In the genomic region with DNA sequence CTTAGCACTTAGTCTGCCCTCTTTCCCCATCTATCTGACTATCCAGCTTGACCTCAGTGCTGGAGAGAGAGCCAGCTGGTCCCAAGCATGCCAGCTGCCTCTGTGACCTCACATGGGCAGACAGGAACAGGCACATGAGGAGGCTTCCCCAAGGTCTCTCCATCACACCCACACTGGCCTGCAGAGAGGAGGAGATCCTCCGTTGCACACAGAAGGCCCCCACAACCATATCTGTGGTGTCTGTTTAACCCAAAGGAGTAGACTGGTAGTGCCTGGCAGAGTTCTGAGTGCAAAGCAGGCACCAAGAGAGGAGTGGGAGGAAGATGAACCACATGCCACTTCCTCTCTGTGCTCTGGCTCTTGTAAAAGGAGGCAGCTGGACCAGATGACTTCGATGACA, we compare ENCODE assay signal across 17 cellular contexts. TPM values are rescaled to one million over a fixed set of nuclear protein-coding genes. Genes with fewer than 3 reads are reported as not detected.
DNase-seq lines count a peak whose midpoint lies in the region; ATAC-seq, FAIRE-seq and TF ChIP-seq lines count a peak whose summit lies in the region.
"Had no signal": no experiment of that assay in that cellular context is flagged by ENCODE, and none has a peak within 500 bp of the region (broad histone marks: within the 10 kb centered on the region; RNA-seq: fewer than 3 reads in every experiment).

No MANE protein-coding gene starts in this region.

- POLR2A ChIA-PET in activated CD4-positive, alpha-beta T cell treated with anti-CD3 and anti-CD28 coated beads for 36 hours (lab: Charles Lee), result no interaction called here
- POLR2A ChIA-PET in GM12878 (lab: Charles Lee), result no interaction called here

- no peak overlapping the region for H3K27ac ChIP-seq in GM12878 (ENCODE audit: control insufficient read depth, insufficient read depth)
- no peak overlapping the region for H3K27ac ChIP-seq in osteoblast (ENCODE audit: low read depth, low read length)
- H3K27ac ChIP-seq: A549, HL-60, right lobe of liver had no signal

- H3K36me3 ChIP-seq in GM12878 (ENCODE audit: control insufficient read depth in 2 of 2, insufficient read depth in 2 of 2, low read length in 1 of 2), result no peaks in the 10 kb centered on the region
- H3K36me3 ChIP-seq in osteoblast (ENCODE audit: insufficient read depth, low read length), result no peaks in the 10 kb centered on the region
- H3K36me3 ChIP-seq: right lobe of liver had no signal

- H2AFZ ChIP-seq in GM12878 (ENCODE audit: control insufficient read depth, low read depth, low read length), result no peak overlapping the region
- H2AFZ ChIP-seq in osteoblast (ENCODE audit: low read length), result peak overlapping the region; percentile 52

- H3K4me3 Mint-ChIP-seq in activated CD4-positive, alpha-beta T cell treated with anti-CD3 and anti-CD28 coated beads for 36 hours, result no peak overlapping the region
- H3K4me3 Mint-ChIP-seq: dendritic cell treated with granulocyte-macrophage colony-stimulating factor and Interleukin-4, amounts not matched to agents 40 ng/mL and 50 ng/mL, for 4 days; neural crest cell had no signal

- H4K20me1 ChIP-seq in GM12878 (ENCODE audit: control insufficient read depth, insufficient read depth), result no peaks in the 10 kb centered on the region
- H4K20me1 ChIP-seq in osteoblast (ENCODE audit: insufficient read depth, low read length), result no peaks in the 10 kb centered on the region

- no peak overlapping the region for H3K9ac ChIP-seq in GM12878 (ENCODE audit: control insufficient read depth, insufficient read depth, low read length)

- TF ChIP-seq CTCF in NB4 (IDR thresholded peaks at IDR 0.05; ENCODE audit: low read depth, low read length) (no peak), GM12878 (IDR thresholded peaks at IDR 0.05 in 2 of 3, conservative IDR thresholded peaks at IDR 0.05 in 1 of 3; ENCODE audit: control insufficient read depth in 2 of 3, extremely low read depth in 1 of 3, insufficient read depth in 1 of 3, low read depth in 3 of 3, low read length in 3 of 3) (no peak), osteoblast (IDR thresholded peaks at IDR 0.05; ENCODE audit: extremely low read depth, low read depth, low read length) (no peak)

- TF ChIP-seq RAD21 in GM12878 (IDR thresholded peaks at IDR 0.05; ENCODE audit: insufficient read depth, low read depth, low read length), result no peak

- H3K27me3 Mint-ChIP-seq in activated CD4-positive, alpha-beta T cell treated with anti-CD3 and anti-CD28 coated beads for 36 hours, result no peaks in the 10 kb centered on the region

- TF ChIP-seq POLR2A in NB4 (IDR thresholded peaks at IDR 0.05; ENCODE audit: extremely low read depth, insufficient read length) (no peak), GM12878 (IDR thresholded peaks at IDR 0.05; ENCODE audit: low read depth, low read length) (no peak)

- CTCF ChIA-PET in activated CD4-positive, alpha-beta T cell treated with anti-CD3 and anti-CD28 coated beads for 36 hours (lab: Charles Lee), result interaction anchor here (2.1 kb wide), 1 partner anchor 10 kb away, joined by 7 read pairs; no protein-coding TSS in a partner anchor
- CTCF ChIA-PET in GM12878 (lab: Yijun Ruan, JAX), result no interaction called here

- H3K4me1 Mint-ChIP-seq in activated CD4-positive, alpha-beta T cell treated with anti-CD3 and anti-CD28 coated beads for 36 hours, result peaks cover 38% of the 10 kb centered on the region

- H3K4me1 ChIP-seq in GM12878 (ENCODE audit: control insufficient read depth, insufficient read depth, low read length) (no peaks in the 10 kb centered on the region), osteoblast (ENCODE audit: insufficient read depth, low read length) (peaks cover 5% of the 10 kb centered on the region)
- H3K4me1 ChIP-seq: right lobe of liver had no signal

- BruUV-seq in GM12878 (replicated peaks; lab: Mats Ljungman, UMichigan), result no TSS peak

- RAD21 ChIA-PET in GM12878 (lab: Charles Lee; ENCODE audit: unreplicated experiment), result no interaction called here

- peaks cover 4% of the 10 kb centered on the region for H3K36me3 Mint-ChIP-seq in activated CD4-positive, alpha-beta T cell treated with anti-CD3 and anti-CD28 coated beads for 36 hours (ENCODE audit: low read depth)

- H3K9me3 ChIP-seq in GM12878 (replicated peaks; ENCODE audit: control insufficient read depth, insufficient read depth, low read length) (no peaks in the 10 kb centered on the region), osteoblast (ENCODE audit: low read depth, low read length) (no peaks in the 10 kb centered on the region)
- H3K9me3 ChIP-seq: A549, right lobe of liver had no signal

- H3K27me3 ChIP-seq in GM12878 (replicated peaks in 1 of 2; ENCODE audit: control insufficient read depth in 2 of 2, insufficient read depth in 2 of 2, low read length in 1 of 2) (no peaks in the 10 kb centered on the region; a peak in 1 of 4 replicates), osteoblast (ENCODE audit: insufficient read depth, low read length) (no peaks in the 10 kb centered on the region)
- H3K27me3 ChIP-seq: right lobe of liver had no signal

- 0% methylated on average over 2 of the region's 2 CpGs for WGBS in GM12878 (ENCODE audit: insufficient coverage, insufficient replicate concordance, low lambda C conversion rate, missing lambda C conversion rate)

- intact Hi-C loops in activated CD4-positive, alpha-beta T cell treated with anti-CD3 and anti-CD28 coated beads for 36 hours (cut with DNase I, micrococcal nuclease), result no loop called here
- intact Hi-C loops in GM12878 (cut with micrococcal nuclease; ENCODE audit: unreplicated experiment), result no loop called here

- peak; percentile 99 for ATAC-seq in activated CD4-positive, alpha-beta T cell treated with anti-CD3 and anti-CD28 coated beads for 36 hours
- ATAC-seq in GM12878 (peak; percentile 70), GM21825 (IDR thresholded peaks at IDR 0.05; ENCODE audit: unreplicated experiment) (no peak), GM19023 (IDR thresholded peaks at IDR 0.05; ENCODE audit: unreplicated experiment) (no peak), HG03457 (IDR thresholded peaks at IDR 0.05; ENCODE audit: unreplicated experiment) (no peak)
- ATAC-seq: A549, left ventricle myocardium superior, right lobe of liver had no signal

- H3K9me3 Mint-ChIP-seq in activated CD4-positive, alpha-beta T cell treated with anti-CD3 and anti-CD28 coated beads for 36 hours (ENCODE audit: low read depth), result no peaks in the 10 kb centered on the region
- H3K9me3 Mint-ChIP-seq: dendritic cell treated with granulocyte-macrophage colony-stimulating factor and Interleukin-4, amounts not matched to agents 40 ng/mL and 50 ng/mL, for 4 days; neural crest cell had no signal

- no peak for TF ChIP-seq EP300 in GM12878 (IDR thresholded peaks at IDR 0.05; ENCODE audit: borderline replicate concordance in 1 of 2, control insufficient read depth in 1 of 2, low read depth in 2 of 2, low read length in 2 of 2)

- H3K27ac Mint-ChIP-seq in activated CD4-positive, alpha-beta T cell treated with anti-CD3 and anti-CD28 coated beads for 36 hours, result no peak overlapping the region
- H3K27ac Mint-ChIP-seq: dendritic cell treated with granulocyte-macrophage colony-stimulating factor and Interleukin-4, amounts not matched to agents 40 ng/mL and 50 ng/mL, for 4 days had no signal

- SMC1A ChIA-PET in GM12878 (lab: Charles Lee; ENCODE audit: uncharacterized antibody, unreplicated experiment), result interaction anchor here (0.6 kb wide), 1 partner anchor 74 kb away, joined by 3 read pairs; no protein-coding TSS in a partner anchor

- no peak for FAIRE-seq in GM12878 (lab: Jason Lieb, UNC)
- FAIRE-seq: A549, astrocyte had no signal

- peak; percentile 58 for DNase-seq in activated CD4-positive, alpha-beta T cell treated with anti-CD3 and anti-CD28 coated beads for 36 hours
- DNase-seq in activated CD4-positive, alpha-beta T cell treated with anti-CD3 and anti-CD28 coated beads for 1 hour, result no peak
- DNase-seq in NB4 (ENCODE audit: low read depth) (peak; percentile 3), GM12878 (ENCODE audit: low read depth, low spot score) (no peak), osteoblast (ENCODE audit: insufficient read length, low spot score, missing footprints) (no peak)
- DNase-seq: left ventricle myocardium superior, NCI-H2029, right lobe of liver, SIG-M5 had no signal

- in situ Hi-C loops in GM12878 (cut with MboI), result no loop called here

- H3K4me2 ChIP-seq in GM12878 (ENCODE audit: control insufficient read depth, insufficient read depth) (no peak overlapping the region), osteoblast (ENCODE audit: insufficient read depth, low read length) (no peak overlapping the region)
- H3K4me2 ChIP-seq: A549 had no signal

- H3K4me3 ChIP-seq in NB4 (ENCODE audit: low read depth, low read length) (no peak overlapping the region), GM12878 (no peak overlapping the region), osteoblast (ENCODE audit: insufficient read depth, low read length) (no peak overlapping the region)
- H3K4me3 ChIP-seq: A549, right lobe of liver had no signal

- no peaks in the 10 kb centered on the region for H3K79me2 ChIP-seq in GM12878 (ENCODE audit: control insufficient read depth, insufficient read depth, low read length)
- no peaks in the 10 kb centered on the region for H3K79me2 ChIP-seq in osteoblast (ENCODE audit: insufficient read depth, low read length)

RNA-seq across cellular contexts. Expression of gene ANK3, which starts 4.8 kb away (rescaled TPM):
- total RNA-seq in activated CD4-positive, alpha-beta T cell treated with anti-CD3 and anti-CD28 coated beads for 36 hours, result 10 to 100 TPM; 24.0 to 25.2 TPM
- total RNA-seq in GM12878 (2013; cell fraction: nucleolus; rRNA removed), result 1.7 and 2.1 TPM in 2 replicates
- total RNA-seq in GM12878 (2014; rRNA removed), result 0.11 TPM in 1 of 2 replicates, not detected in the other
- total RNA-seq in GM12878 (2014; rRNA removed; fragmentation: Illumina TruSeq; extraction: Trizol), result 0.22 and 0.51 TPM in 2 replicates
- 0.58 and 0.82 TPM in 2 replicates for total RNA-seq in GM12878 (2021)
- polyA plus RNA-seq in GM12878 (2011; ENCODE audit: low read depth), result 0.10 TPM
- 0.19 and 0.58 TPM in 2 replicates for polyA plus RNA-seq in GM12878 (2011; rRNA removed)
- polyA plus RNA-seq in GM12878 (2011; cell fraction: cytosol; rRNA removed), result 0.05 and 0.12 TPM in 2 replicates
- 0.25 and 0.28 TPM in 2 replicates for polyA plus RNA-seq in GM12878 (2011; cell fraction: nucleus; rRNA removed)
- polyA plus RNA-seq in GM12878 (2012), result 0.13 and 0.15 TPM in 2 replicates
- 0.14 and 0.24 TPM in 2 replicates for polyA plus RNA-seq in GM12878 (2014; fragmentation: Illumina TruSeq; extraction: Trizol)
- under 1 TPM; 0.06 to 0.07 TPM for polyA plus RNA-seq in GM12878 (2014; fragmentation: Nextera tagmentation; extraction: Ambion mirVana)
- 0.10 TPM in 1 of 2 replicates, not detected in the other for polyA plus RNA-seq in GM12878 (2014; rRNA removed)
- polyA plus RNA-seq in GM12878 (2016; fragmentation: Nextera tagmentation; extraction: Ambion mirVana), result under 1 TPM in 1 of 2 experiments, not detected in 1; 0.20 TPM
- polyA minus RNA-seq in GM12878 (2011; rRNA and poly(A)+ RNA removed), result 0.29 and 0.46 TPM in 2 replicates
- not detected in 2 replicates for polyA minus RNA-seq in GM12878 (2011; cell fraction: cytosol; rRNA and poly(A)+ RNA removed)
- 0.48 and 0.96 TPM in 2 replicates for polyA minus RNA-seq in GM12878 (2011; cell fraction: nucleus; rRNA and poly(A)+ RNA removed)
- total RNA-seq in osteoblast, result 44.5 and 58.0 TPM in 2 replicates

Comparison
In these comparisons a context has a peak if more than half of its experiments do, and no peak if none do; other contexts are left out.
1. DNase-seq: peak in activated CD4-positive, alpha-beta T cell treated with anti-CD3 and anti-CD28 coated beads for 36 hours (single experiment) and NB4 (single experiment); none in activated CD4-positive, alpha-beta T cell treated with anti-CD3 and anti-CD28 coated beads for 1 hour (single experiment), GM12878 (single experiment) and osteoblast (single experiment).
2. ATAC-seq: peak in activated CD4-positive, alpha-beta T cell treated with anti-CD3 and anti-CD28 coated beads for 36 hours (single experiment) and GM12878 (single experiment); none in GM21825 (single experiment), GM19023 (single experiment) and HG03457 (single experiment).
3. RNA of gene ANK3, which starts 4.8 kb away (total RNA-seq): 44.5 to 58.0 TPM in osteoblast and 24.0 to 25.2 TPM in activated CD4-positive, alpha-beta T cell treated with anti-CD3 and anti-CD28 coated beads for 36 hours; 0.11 to 2.1 TPM in GM12878; every median in the first group is over 4 times any median in the second.